1 cellular context compared by ENCODE assay signal in the genomic region with DNA sequence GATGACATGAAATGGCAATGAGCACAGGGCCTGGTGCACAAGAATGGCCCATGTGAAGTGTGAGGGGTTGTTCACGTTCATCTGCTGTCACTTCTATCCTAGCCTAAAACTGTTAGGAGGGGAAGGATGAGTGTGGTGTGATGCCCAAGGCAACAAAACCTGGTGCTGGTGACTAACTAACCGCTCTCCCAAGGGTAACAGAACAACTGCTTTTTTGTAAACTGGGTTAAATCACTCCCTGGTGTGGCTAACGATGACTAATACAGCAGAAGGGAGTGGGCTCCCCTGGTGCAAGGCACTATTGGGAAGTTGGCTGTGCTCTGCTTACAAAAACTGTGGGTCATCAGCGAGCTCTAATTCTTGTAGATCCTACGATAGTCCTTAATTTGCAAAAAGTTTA.
TF ChIP-seq lines count a peak whose summit lies in the region.

No MANE protein-coding gene starts in this region.

TF ChIP-seq in HEK293T, 16 proteins besides CTCF, POLR2A, EP300 and RAD21 (continued from another document):
- TF ChIP-seq BHLHE40 (IDR thresholded peaks at IDR 0.05; ENCODE audit: borderline replicate concordance) (no peak), HDGF (IDR thresholded peaks at IDR 0.05; ENCODE audit: borderline replicate concordance) (no peak), CTBP1 (IDR thresholded peaks at IDR 0.05; ENCODE audit: borderline replicate concordance) (no peak)
